In genomic region chr14:94043111-94043755, GRCh38 we compare ENCODE assay signal across 24 cellular contexts. TPM values are rescaled to one million over a fixed set of nuclear protein-coding genes. Genes with fewer than 3 reads are reported as not detected.
DNase-seq lines count a peak whose midpoint lies in the region; ATAC-seq and TF ChIP-seq lines count a peak whose summit lies in the region.
"Had no signal": no experiment of that assay in that cellular context is flagged by ENCODE, and none has a peak within 500 bp of the region (broad histone marks: within the 10 kb centered on the region; RNA-seq: fewer than 3 reads in every experiment).

No MANE protein-coding gene starts in this region.

- no peak overlapping the region for H3K4me2 ChIP-seq in fibroblast of lung (ENCODE audit: extremely low read depth, insufficient read depth, low read length)

- H3K36me3 ChIP-seq in fibroblast of lung (ENCODE audit: control insufficient read depth, insufficient read depth, low read length) (peaks cover 13% of the 10 kb centered on the region), mucosa of descending colon (ENCODE audit: low read depth) (no peaks in the 10 kb centered on the region), vagina (peaks cover 0 to 23% of the 10 kb centered on the region in 2 donors)

- intact Hi-C loops in Right ventricle myocardium inferior (cut with DNase I) (loop anchor here (5.0 kb wide), 1 partner anchor 39 kb away; the partner anchor contains the start of genes DDX24 and IFI27L1), cardiac septum (cut with DNase I) (no loop called here), mucosa of descending colon (cut with DNase I, micrococcal nuclease) (no loop called here), vagina (cut with DNase I) (no loop called here)

- H3K9ac ChIP-seq in fibroblast of lung (ENCODE audit: insufficient read depth, low read length) = no peak overlapping the region

- ATAC-seq in Right ventricle myocardium inferior (peak; percentile 18), mucosa of descending colon (peak; percentile 23)
- ATAC-seq: CD8-positive, alpha-beta T cell had no signal

- no peaks in the 10 kb centered on the region for H3K9me3 ChIP-seq in fibroblast of lung (ENCODE audit: control insufficient read depth, insufficient read depth, low read depth, low read length)
- H3K9me3 ChIP-seq in mucosa of descending colon = no peaks in the 10 kb centered on the region
- H3K9me3 ChIP-seq in vagina = no peaks in the 10 kb centered on the region
- H3K9me3 ChIP-seq: HAP-1 had no signal

- H3K4me3 ChIP-seq in fibroblast of lung (replicated peaks in 1 of 4; ENCODE audit: control extremely low read depth in 1 of 4, insufficient read depth in 1 of 4, low read depth in 3 of 4, low read length in 4 of 4) (no peak overlapping the region), mucosa of descending colon (no peak overlapping the region), vagina (no peak overlapping the region)
- H3K4me3 ChIP-seq: HAP-1 had no signal

- TF ChIP-seq POLR2A in vagina (IDR thresholded peaks at IDR 0.05) = no peak

- TF ChIP-seq CTCF in fibroblast of lung (conservative IDR thresholded peaks at IDR 0.05 in 1 of 2, IDR thresholded peaks at IDR 0.05 in 1 of 2; ENCODE audit: low read depth in 1 of 2, low read length in 2 of 2) (no peak), mucosa of descending colon (IDR thresholded peaks at IDR 0.05) (no peak), vagina (IDR thresholded peaks at IDR 0.05) (no peak)

- H3K27ac ChIP-seq in fibroblast of lung (ENCODE audit: insufficient read depth, low read length) = peak overlapping the region; percentile 10
- H3K27ac ChIP-seq in vagina = peak overlapping the region; percentile 24
- H3K27ac ChIP-seq: WERI-Rb-1 had no signal

- H3K27me3 ChIP-seq in fibroblast of lung (ENCODE audit: control insufficient read depth, insufficient read depth, low read length) = no peaks in the 10 kb centered on the region
- no peaks in the 10 kb centered on the region for H3K27me3 ChIP-seq in vagina

- DNase-seq in Right ventricle myocardium inferior (ENCODE audit: missing footprints) (no peak), cardiac septum (ENCODE audit: low spot score) (no peak), fibroblast of lung (ENCODE audit: low read depth in 2 of 2) (peak; percentile 28 to 58), mucosa of descending colon (peak in 1 of 3 donors; percentile 22), vagina (ENCODE audit: extremely low spot score in 2 of 2) (no peak), NCI-H2081 treated with DMSO at 0.1 percent for 48 hours (lab: John Stamatoyannopoulos, UW) (no peak), SHP77 (lab: John Stamatoyannopoulos, UW) (no peak)
- no peak for DNase-seq in stimulated activated CD4-positive, alpha-beta T cell treated with anti-CD3 and anti-CD28 coated beads, Interleukin-4, amount 100 ng/mL, for 4 hours
- DNase-seq: activated CD4-positive, alpha-beta memory T cell treated with anti-CD3 and anti-CD28 coated beads for 36 hours; caudate nucleus; CD8-positive, alpha-beta T cell; KBM-7; NCI-H1048; NCI-H2081; NCI-H526 treated with DMSO at 0.1 percent for 48 hours; stimulated activated naive CD4-positive, alpha-beta T cell; trophoblast cell; WERI-Rb-1 had no signal

- H3K79me2 ChIP-seq in fibroblast of lung (ENCODE audit: control insufficient read depth, insufficient read depth, low read length) = no peaks in the 10 kb centered on the region

- H4K20me1 ChIP-seq in fibroblast of lung (ENCODE audit: control insufficient read depth, extremely low read depth, insufficient read depth, low read length) = no peaks in the 10 kb centered on the region

- peaks cover 25% of the 10 kb centered on the region for H3K4me1 ChIP-seq in fibroblast of lung (ENCODE audit: control insufficient read depth, extremely low read depth, insufficient read depth, low read length)
- H3K4me1 ChIP-seq in mucosa of descending colon (ENCODE audit: low read depth) = no peaks in the 10 kb centered on the region
- peaks cover 17% of the 10 kb centered on the region for H3K4me1 ChIP-seq in vagina

- no peak overlapping the region for H2AFZ ChIP-seq in fibroblast of lung (ENCODE audit: low read length)

RNA-seq across cellular contexts. Expression of gene OTUB2, which starts 17.1 kb away (rescaled TPM):
- 0.35 TPM for total RNA-seq in Right ventricle myocardium inferior
- 0.30 TPM for total RNA-seq in cardiac septum
- 1.5 and 2.3 TPM in 2 replicates for total RNA-seq in fibroblast of lung
- 1.3 and 1.4 TPM in 2 replicates for polyA plus RNA-seq in fibroblast of lung
- polyA plus RNA-seq in fibroblast of lung (2012) = 0.86 and 0.96 TPM in 2 replicates
- polyA minus RNA-seq in fibroblast of lung (ENCODE audit: low replicate concordance) = 2.6 and 4.3 TPM in 2 replicates
- 1 to 10 TPM; 1.3 to 3.5 (median 1.4) TPM for total RNA-seq in mucosa of descending colon
- total RNA-seq in vagina = 1.7 TPM
- total RNA-seq: CD8-positive, alpha-beta T cell had no signal

RNA-seq across cellular contexts. Expression of gene DDX24, which starts 37.8 kb away (rescaled TPM):
- 187 TPM for total RNA-seq in Right ventricle myocardium inferior
- 245 TPM for total RNA-seq in cardiac septum
- total RNA-seq in fibroblast of lung = 103 and 143 TPM in 2 replicates
- 192 and 244 TPM in 2 replicates for polyA plus RNA-seq in fibroblast of lung
- 157 and 176 TPM in 2 replicates for polyA plus RNA-seq in fibroblast of lung (2012)
- 64.4 and 89.6 TPM in 2 replicates for polyA minus RNA-seq in fibroblast of lung (ENCODE audit: low replicate concordance)
- total RNA-seq in mucosa of descending colon = 100 to 1,000 TPM in 2 of 3 donors, 10 to 100 TPM in 1; 90.6 to 197 (median 107) TPM
- total RNA-seq in vagina = 109 TPM

RNA-seq across cellular contexts. Expression of gene IFI27L1, which starts 37.9 kb away (rescaled TPM):
- total RNA-seq in Right ventricle myocardium inferior = 10.7 TPM
- total RNA-seq in cardiac septum = 9.3 TPM
- 8.5 and 14.4 TPM in 2 replicates for total RNA-seq in fibroblast of lung
- 20.3 and 26.0 TPM in 2 replicates for polyA plus RNA-seq in fibroblast of lung
- polyA plus RNA-seq in fibroblast of lung (2012) = 21.2 and 28.0 TPM in 2 replicates
- 14.6 and 15.5 TPM in 2 replicates for polyA minus RNA-seq in fibroblast of lung (ENCODE audit: low replicate concordance)
- total RNA-seq in mucosa of descending colon = 10 to 100 TPM; 19.9 to 29.9 (median 20.6) TPM
- 18.9 TPM for total RNA-seq in vagina

RNA-seq across cellular contexts. Expression of gene CCDC197, which starts 46.1 kb away (rescaled TPM):
- total RNA-seq in Right ventricle myocardium inferior (0.84 TPM), cardiac septum (3.4 TPM), fibroblast of lung (not detected in 2 replicates), mucosa of descending colon (not detected), vagina (not detected)
- not detected in 2 replicates for polyA plus RNA-seq in fibroblast of lung
- not detected in 2 replicates for polyA plus RNA-seq in fibroblast of lung (2012)
- not detected in 2 replicates for polyA minus RNA-seq in fibroblast of lung (ENCODE audit: low replicate concordance)
- total RNA-seq: CD8-positive, alpha-beta T cell; Daoy; T-helper 1 cell treated with Interleukin-12 subunit alpha and Interleukin-12 subunit beta and Interleukin-4 antibody, amounts not matched to agents 30 ng/mL and 1 ng/mL, for 36 hours had no signal
- polyA plus RNA-seq: adipose tissue, esophagus, neural cell had no signal

Comparison
In these comparisons a context has a peak if more than half of its experiments do, and no peak if none do; other contexts are left out.
1. DNase-seq: peak in fibroblast of lung (2 of 2); none in Right ventricle myocardium inferior (single experiment), cardiac septum (single experiment), vagina (0 of 2), NCI-H2081 treated with DMSO at 0.1 percent for 48 hours (single experiment), stimulated activated CD4-positive, alpha-beta T cell treated with anti-CD3 and anti-CD28 coated beads, Interleukin-4, amount 100 ng/mL, for 4 hours (0 of 2) and SHP77 (0 of 2).